Comparison of ENCODE assay signal across 1 cellular context in genomic region chr10:43648392-43649148, GRCh38.
A peak's percentile ranks its signal among the peaks of the same experiment; 100 is the strongest.
TF ChIP-seq lines count a peak whose summit lies in the region.

A gene with protein sequence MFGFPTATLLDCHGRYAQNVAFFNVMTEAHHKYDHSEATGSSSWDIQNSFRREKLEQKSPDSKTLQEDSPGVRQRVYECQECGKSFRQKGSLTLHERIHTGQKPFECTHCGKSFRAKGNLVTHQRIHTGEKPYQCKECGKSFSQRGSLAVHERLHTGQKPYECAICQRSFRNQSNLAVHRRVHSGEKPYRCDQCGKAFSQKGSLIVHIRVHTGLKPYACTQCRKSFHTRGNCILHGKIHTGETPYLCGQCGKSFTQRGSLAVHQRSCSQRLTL (minus strand): TSS chr10:43648881. CDS start chr10:43646133, 2,748 bp downstream.

TF ChIP-seq in HepG2, 621 proteins besides CTCF, POLR2A, EP300 and RAD21 (continued from another document and continues in another):
- peak; percentile 72 for TF ChIP-seq ZNF770 (CRISPR knock-in tag; IDR thresholded peaks at IDR 0.05)
- TF ChIP-seq MXD1 (CRISPR knock-in tag; IDR thresholded peaks at IDR 0.05), result peak; percentile 84
- peak; percentile 61; the same call in 1 of the 2 replicates for TF ChIP-seq IRF9 (CRISPR knock-in tag; IDR thresholded peaks at IDR 0.05; ENCODE audit: borderline replicate concordance)
- peak; percentile 24; the same call in 1 of the 2 replicates for TF ChIP-seq ZNF782 (CRISPR knock-in tag; IDR thresholded peaks at IDR 0.05; ENCODE audit: borderline replicate concordance)
- no peak for TF ChIP-seq ZNF382 (CRISPR knock-in tag; IDR thresholded peaks at IDR 0.05; ENCODE audit: borderline replicate concordance)
- peak; percentile 32; the same call in 1 of the 2 replicates for TF ChIP-seq GABPA (IDR thresholded peaks at IDR 0.05; ENCODE audit: low read depth, low read length)
- TF ChIP-seq GABPA (CRISPR knock-in tag; IDR thresholded peaks at IDR 0.05; ENCODE audit: low read depth), result 0 out of 2 replicates have a peak, but pooled peaks have one; percentile 47
- 0 out of 2 replicates have a peak, but pooled peaks have one; percentile 53 for TF ChIP-seq ZNF761 (CRISPR knock-in tag; conservative IDR thresholded peaks at IDR 0.05)
- no peak for TF ChIP-seq ZNF589 (CRISPR knock-in tag; conservative IDR thresholded peaks at IDR 0.05)
- peak; percentile 50; the same call in 1 of the 2 replicates for TF ChIP-seq TFDP2 (CRISPR knock-in tag; IDR thresholded peaks at IDR 0.05)
- no peak for TF ChIP-seq ZNF703 (CRISPR knock-in tag; IDR thresholded peaks at IDR 0.05; ENCODE audit: borderline replicate concordance)
- TF ChIP-seq MEIS1 (CRISPR knock-in tag; IDR thresholded peaks at IDR 0.05; ENCODE audit: borderline replicate concordance), result no peak
- TF ChIP-seq ZNF800 (CRISPR knock-in tag; IDR thresholded peaks at IDR 0.05), result peak; percentile 86
- peak; percentile 18 to 82; a peak in 3 of 4 replicates for TF ChIP-seq HMGXB4 (CRISPR knock-in tag; IDR thresholded peaks at IDR 0.05; ENCODE audit: borderline replicate concordance in 1 of 2, low read depth in 1 of 2)
- TF ChIP-seq ZKSCAN8 (CRISPR knock-in tag; IDR thresholded peaks at IDR 0.05; ENCODE audit: borderline replicate concordance), result no peak
- TF ChIP-seq ZNF572 (CRISPR knock-in tag; IDR thresholded peaks at IDR 0.05), result no peak
- TF ChIP-seq, protein P1, sequence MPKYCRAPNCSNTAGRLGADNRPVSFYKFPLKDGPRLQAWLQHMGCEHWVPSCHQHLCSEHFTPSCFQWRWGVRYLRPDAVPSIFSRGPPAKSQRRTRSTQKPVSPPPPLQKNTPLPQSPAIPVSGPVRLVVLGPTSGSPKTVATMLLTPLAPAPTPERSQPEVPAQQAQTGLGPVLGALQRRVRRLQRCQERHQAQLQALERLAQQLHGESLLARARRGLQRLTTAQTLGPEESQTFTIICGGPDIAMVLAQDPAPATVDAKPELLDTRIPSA (CRISPR knock-in tag; IDR thresholded peaks at IDR 0.05; ENCODE audit: borderline replicate concordance), result 0 out of 2 replicates have a peak, but pooled peaks have one; percentile 40
- TF ChIP-seq MYPOP (CRISPR knock-in tag; IDR thresholded peaks at IDR 0.05), result peak; percentile 95
- TF ChIP-seq ELF3 (CRISPR knock-in tag; IDR thresholded peaks at IDR 0.05), result peak; percentile 28; the same call in 1 of the 2 replicates
- 0 out of 2 replicates have a peak, but pooled peaks have one; percentile 39 for TF ChIP-seq BORCS8-MEF2B (CRISPR knock-in tag; IDR thresholded peaks at IDR 0.05)
- no peak for TF ChIP-seq NONO (IDR thresholded peaks at IDR 0.05)
- peak; percentile 37; the same call in 1 of the 2 replicates for TF ChIP-seq NONO (CRISPR knock-in tag; conservative IDR thresholded peaks at IDR 0.05)
- TF ChIP-seq ARNT2 (CRISPR knock-in tag; IDR thresholded peaks at IDR 0.05; ENCODE audit: low read depth), result peak; percentile 79; the same call in 1 of the 2 replicates
- TF ChIP-seq GMEB1 (CRISPR knock-in tag; IDR thresholded peaks at IDR 0.05; ENCODE audit: borderline replicate concordance), result peak; percentile 75
- 0 out of 2 replicates have a peak, but pooled peaks have one; percentile 43 for TF ChIP-seq RNF2 (conservative IDR thresholded peaks at IDR 0.05; ENCODE audit: low read depth)
- TF ChIP-seq CSRNP2 (CRISPR knock-in tag; conservative IDR thresholded peaks at IDR 0.05; ENCODE audit: low read depth), result no peak
- 0 out of 2 replicates have a peak, but pooled peaks have one; percentile 32 for TF ChIP-seq CREB3 (CRISPR knock-in tag; IDR thresholded peaks at IDR 0.05)
- TF ChIP-seq SMAD1 (CRISPR knock-in tag; IDR thresholded peaks at IDR 0.05; ENCODE audit: borderline replicate concordance, low read depth), result no peak
- 0 out of 2 replicates have a peak, but pooled peaks have one; percentile 59 for TF ChIP-seq SALL2 (CRISPR knock-in tag; IDR thresholded peaks at IDR 0.05)
- TF ChIP-seq ZMYM4 (CRISPR knock-in tag; IDR thresholded peaks at IDR 0.05), result peak; percentile 9; the same call in 1 of the 2 replicates
- no peak for TF ChIP-seq ZEB1 (IDR thresholded peaks at IDR 0.05; ENCODE audit: insufficient replicate concordance, low read depth)
